In genomic region chr20:1535420-1536175, GRCh38 we compare ENCODE assay signal across 11 cellular contexts. TPM values are rescaled to one million over a fixed set of nuclear protein-coding genes. Genes with fewer than 3 reads are reported as not detected.
A peak's percentile ranks its signal among the peaks of the same experiment; 100 is the strongest.
DNase-seq lines count a peak whose midpoint lies in the region; ATAC-seq and TF ChIP-seq lines count a peak whose summit lies in the region.
"Had no signal": no experiment of that assay in that cellular context is flagged by ENCODE, and none has a peak within 500 bp of the region (broad histone marks: within the 10 kb centered on the region; RNA-seq: fewer than 3 reads in every experiment).

No MANE protein-coding gene starts in this region.

- POLR2A ChIA-PET in T-cell (lab: Charles Lee), result no interaction called here
- POLR2A ChIA-PET in CD4-positive, alpha-beta T cell (lab: Charles Lee), result no interaction called here

- H3K4me3 Mint-ChIP-seq in T-cell, result no peak overlapping the region
- no peak overlapping the region for H3K4me3 Mint-ChIP-seq in activated naive CD8-positive, alpha-beta T cell treated with anti-CD3 and anti-CD28 coated beads for 36 hours
- no peak overlapping the region for H3K4me3 Mint-ChIP-seq in CD4-positive, alpha-beta T cell
- H3K4me3 Mint-ChIP-seq: natural killer cell treated with Interleukin-12 subunit alpha and Interleukin-12 subunit beta and Interleukin-15 and Interleukin-18, amount 100 ng/mL, for 72 hours had no signal

- H3K27me3 ChIP-seq in CD4-positive, alpha-beta T cell (ENCODE audit: control insufficient read depth, insufficient read depth, low read length), result no peaks in the 10 kb centered on the region

- H3K27ac ChIP-seq in CD4-positive, alpha-beta T cell (ENCODE audit: low read depth, low read length), result no peak overlapping the region

- H3K4me1 Mint-ChIP-seq in T-cell, result peaks cover 4 to 22% (median 13%) of the 10 kb centered on the region in 3 donors
- peaks cover 19% of the 10 kb centered on the region for H3K4me1 Mint-ChIP-seq in activated naive CD8-positive, alpha-beta T cell treated with anti-CD3 and anti-CD28 coated beads for 36 hours
- H3K4me1 Mint-ChIP-seq in CD4-positive, alpha-beta T cell (ENCODE audit: low read depth), result peaks cover 6% of the 10 kb centered on the region

- intact Hi-C loops in CD4-positive, alpha-beta T cell (cut with DNase I, micrococcal nuclease), result loop anchor here (1.0 to 10.0 kb wide), 3 partner anchors 199 to 241 kb away; no protein-coding TSS in a partner anchor

- no peaks in the 10 kb centered on the region for H3K36me3 Mint-ChIP-seq in T-cell
- H3K36me3 Mint-ChIP-seq in activated naive CD8-positive, alpha-beta T cell treated with anti-CD3 and anti-CD28 coated beads for 36 hours, result no peaks in the 10 kb centered on the region
- H3K36me3 Mint-ChIP-seq in CD4-positive, alpha-beta T cell (ENCODE audit: low read depth), result no peaks in the 10 kb centered on the region
- H3K36me3 Mint-ChIP-seq: natural killer cell treated with Interleukin-12 subunit alpha and Interleukin-12 subunit beta and Interleukin-15 and Interleukin-18, amount 100 ng/mL, for 72 hours had no signal

- H3K9me3 ChIP-seq in CD4-positive, alpha-beta T cell (ENCODE audit: control insufficient read depth, low read length), result no peaks in the 10 kb centered on the region

- H3K27ac Mint-ChIP-seq in T-cell, result no peak overlapping the region
- no peak overlapping the region for H3K27ac Mint-ChIP-seq in activated naive CD8-positive, alpha-beta T cell treated with anti-CD3 and anti-CD28 coated beads for 36 hours
- no peak overlapping the region for H3K27ac Mint-ChIP-seq in CD4-positive, alpha-beta T cell
- H3K27ac Mint-ChIP-seq: natural killer cell treated with Interleukin-12 subunit alpha and Interleukin-12 subunit beta and Interleukin-15 and Interleukin-18, amount 100 ng/mL, for 72 hours had no signal

- DNase-seq in medulla oblongata (ENCODE audit: extremely low spot score), result peak; percentile 79
- no peak for DNase-seq in T-cell
- DNase-seq in activated naive CD8-positive, alpha-beta T cell treated with anti-CD3 and anti-CD28 coated beads for 36 hours, result no peak
- no peak for DNase-seq in CD4-positive, alpha-beta T cell
- no peak for DNase-seq in 8988T
- DNase-seq: foreskin melanocyte had no signal

- ATAC-seq in GM18867 (IDR thresholded peaks at IDR 0.05; ENCODE audit: unreplicated experiment), result peak; percentile 87
- ATAC-seq in GM21737 (IDR thresholded peaks at IDR 0.05; ENCODE audit: unreplicated experiment), result peak; percentile 88
- ATAC-seq in HG03469 (IDR thresholded peaks at IDR 0.05; ENCODE audit: unreplicated experiment), result peak; percentile 78
- ATAC-seq in T-cell (replicated peaks in 1 of 4), result no peak
- ATAC-seq in CD4-positive, alpha-beta T cell (ENCODE audit: poor library complexity), result no peak
- ATAC-seq: natural killer cell treated with Interleukin-12 subunit alpha and Interleukin-12 subunit beta and Interleukin-15 and Interleukin-18, amount 100 ng/mL, for 72 hours had no signal

- H3K9me3 Mint-ChIP-seq in T-cell, result peaks cover 0 to 5% (median 0%) of the 10 kb centered on the region in 3 donors
- peaks cover 4% of the 10 kb centered on the region for H3K9me3 Mint-ChIP-seq in activated naive CD8-positive, alpha-beta T cell treated with anti-CD3 and anti-CD28 coated beads for 36 hours
- H3K9me3 Mint-ChIP-seq in CD4-positive, alpha-beta T cell, result peaks cover 2% of the 10 kb centered on the region
- H3K9me3 Mint-ChIP-seq: natural killer cell treated with Interleukin-12 subunit alpha and Interleukin-12 subunit beta and Interleukin-15 and Interleukin-18, amount 100 ng/mL, for 72 hours had no signal

- CTCF ChIA-PET in T-cell (lab: Charles Lee), result no interaction called here
- CTCF ChIA-PET in CD4-positive, alpha-beta T cell (lab: Charles Lee), result no interaction called here

- no peak for TF ChIP-seq CTCF in CD4-positive, alpha-beta T cell (IDR thresholded peaks at IDR 0.05)

- no peaks in the 10 kb centered on the region for H3K27me3 Mint-ChIP-seq in T-cell
- H3K27me3 Mint-ChIP-seq in activated naive CD8-positive, alpha-beta T cell treated with anti-CD3 and anti-CD28 coated beads for 36 hours, result no peaks in the 10 kb centered on the region
- H3K27me3 Mint-ChIP-seq in CD4-positive, alpha-beta T cell, result no peaks in the 10 kb centered on the region

RNA-seq across cellular contexts. Expression of gene SIRPD, which starts 21.9 kb away (rescaled TPM):
- under 1 TPM in 3 of 5 donors, not detected in 2; 0.19 to 0.25 (median 0.23) TPM for total RNA-seq in T-cell
- under 1 TPM in 1 of 2 experiments, not detected in 1; 0.28 TPM for total RNA-seq in activated naive CD8-positive, alpha-beta T cell treated with anti-CD3 and anti-CD28 coated beads for 36 hours
- total RNA-seq in CD4-positive, alpha-beta T cell, result under 1 TPM; 0.28 to 0.55 TPM
- total RNA-seq: astrocyte; natural killer cell treated with Interleukin-12 subunit alpha and Interleukin-12 subunit beta and Interleukin-15 and Interleukin-18, amount 100 ng/mL, for 72 hours had no signal

RNA-seq across cellular contexts. Expression of gene SIRPB2, which starts 44.4 kb away (rescaled TPM):
- total RNA-seq in T-cell, result under 1 TPM in 2 of 5 donors, not detected in 3; 0.09 to 0.58 TPM
- not detected for total RNA-seq in activated naive CD8-positive, alpha-beta T cell treated with anti-CD3 and anti-CD28 coated beads for 36 hours
- under 1 TPM; 0.20 to 0.49 TPM for total RNA-seq in CD4-positive, alpha-beta T cell
- total RNA-seq: astrocyte; natural killer cell treated with Interleukin-12 subunit alpha and Interleukin-12 subunit beta and Interleukin-15 and Interleukin-18, amount 100 ng/mL, for 72 hours had no signal

Comparison
In these comparisons a context has a peak if more than half of its experiments do, and no peak if none do; other contexts are left out.
1. ATAC-seq: peak in GM18867 (single experiment), GM21737 (single experiment) and HG03469 (single experiment); none in T-cell (0 of 4) and CD4-positive, alpha-beta T cell (single experiment).